29 cellular contexts compared by ENCODE assay signal in the genomic region with DNA sequence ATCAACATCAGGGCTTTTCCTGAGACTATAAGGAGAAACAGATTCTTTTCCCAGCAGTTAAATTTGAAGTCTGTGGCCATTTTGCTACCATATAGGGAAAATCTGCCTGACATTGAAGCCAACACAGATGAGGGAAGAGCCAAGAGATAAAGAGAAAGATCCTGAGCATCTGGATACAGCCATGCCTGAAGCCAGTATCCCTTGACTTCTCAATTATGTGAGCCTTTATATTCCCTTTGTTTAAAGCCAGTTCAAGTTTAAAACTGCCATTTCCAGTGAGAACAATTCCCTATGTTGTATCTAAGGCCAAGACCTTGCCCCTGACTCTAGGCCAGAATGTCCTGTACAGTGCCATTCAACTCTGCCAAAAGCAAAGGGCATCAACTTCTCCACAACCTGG.
"Had no signal": no experiment of that assay in that cellular context is flagged by ENCODE, and none has a peak within 500 bp of the region (broad histone marks: within the 10 kb centered on the region; RNA-seq: fewer than 3 reads in every experiment).

No MANE protein-coding gene starts in this region.

- H3K27ac Mint-ChIP-seq: dendritic cell treated with granulocyte-macrophage colony-stimulating factor and Interleukin-4, amounts not matched to agents 40 ng/mL and 50 ng/mL, for 4 days; effector memory CD8-positive, alpha-beta T cell; endodermal cell had no signal

- ATAC-seq: effector memory CD8-positive, alpha-beta T cell; esophagus mucosa; foreskin keratinocyte; gastrocnemius medialis; gastroesophageal sphincter; heart left ventricle; heart right ventricle had no signal

- H3K36me3 ChIP-seq: colonic mucosa, esophagus muscularis mucosa, gastrocnemius medialis, gastroesophageal sphincter had no signal

- H3K27me3 ChIP-seq: colonic mucosa, dorsolateral prefrontal cortex, esophagus muscularis mucosa, esophagus squamous epithelium, foreskin keratinocyte, gastroesophageal sphincter, heart left ventricle, heart right ventricle had no signal

- H3K9me3 ChIP-seq: colonic mucosa, gastrocnemius medialis, gastroesophageal sphincter had no signal

- H3K27ac ChIP-seq: colonic mucosa, coronary artery, dorsolateral prefrontal cortex, epithelial cell of prostate, esophagus muscularis mucosa, esophagus squamous epithelium, foreskin keratinocyte, gastrocnemius medialis, gastroesophageal sphincter, heart left ventricle, heart right ventricle had no signal

- FAIRE-seq: colon, endometrium, endothelial cell of umbilical vein, frontal cortex had no signal

- H3K4me3 Mint-ChIP-seq: dendritic cell treated with granulocyte-macrophage colony-stimulating factor and Interleukin-4, amounts not matched to agents 40 ng/mL and 50 ng/mL, for 4 days; effector memory CD8-positive, alpha-beta T cell; endodermal cell had no signal

- H3K27me3 Mint-ChIP-seq: effector memory CD8-positive, alpha-beta T cell had no signal

- H3K9me3 Mint-ChIP-seq: effector memory CD8-positive, alpha-beta T cell; endodermal cell had no signal

- DNase-seq: colonic mucosa; cortex of kidney; dermis blood vessel endothelial cell; dorsolateral prefrontal cortex; effector CD4-positive, alpha-beta T cell; effector CD8-positive, alpha-beta T cell; effector memory CD4-positive, alpha-beta T cell; effector memory CD8-positive, alpha-beta T cell; endodermal cell; erythroblast; esophagus squamous epithelium; foreskin fibroblast; foreskin keratinocyte; foreskin melanocyte; gastrocnemius medialis; glutamatergic neuron; head of caudate nucleus; heart left ventricle; heart right ventricle had no signal

- H3K4me1 ChIP-seq: colonic mucosa, foreskin keratinocyte had no signal

- H3K4me3 ChIP-seq: colonic mucosa, coronary artery, dorsolateral prefrontal cortex, esophagus muscularis mucosa, esophagus squamous epithelium, gastrocnemius medialis, gastroesophageal sphincter, heart left ventricle, heart right ventricle had no signal
